ENCODE assay signal across 11 cellular contexts in the genomic region with DNA sequence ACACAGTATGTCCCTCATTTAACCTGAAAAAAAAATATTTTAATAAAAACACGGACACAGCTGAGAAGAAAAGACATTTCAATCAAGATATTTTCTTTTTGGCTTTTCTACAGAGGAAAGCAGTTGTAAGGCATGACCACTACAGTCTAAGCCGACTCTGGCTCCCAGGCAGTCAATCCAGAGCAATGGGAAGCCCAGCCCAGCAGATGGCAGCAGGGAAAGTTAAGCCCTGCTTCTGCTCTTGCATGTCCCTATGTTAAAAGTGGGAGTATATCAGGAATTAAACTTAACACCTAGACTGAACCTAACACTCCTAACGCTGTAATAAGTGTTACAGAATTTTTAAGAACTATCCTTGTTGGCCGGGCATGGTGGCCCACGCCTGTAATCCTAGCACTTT. TPM values are rescaled to one million over a fixed set of nuclear protein-coding genes. Genes with fewer than 3 reads are reported as not detected.
A peak's percentile ranks its signal among the peaks of the same experiment; 100 is the strongest.
DNase-seq lines count a peak whose midpoint lies in the region; ATAC-seq and TF ChIP-seq lines count a peak whose summit lies in the region.
"Had no signal": no experiment of that assay in that cellular context is flagged by ENCODE, and none has a peak within 500 bp of the region (broad histone marks: within the 10 kb centered on the region; RNA-seq: fewer than 3 reads in every experiment).

No MANE protein-coding gene starts in this region.

- peaks cover 2 to 6% (median 3%) of the 10 kb centered on the region in 3 donors for H3K4me1 ChIP-seq in skeletal muscle tissue (ENCODE audit: control insufficient read depth in 3 of 3, insufficient read depth in 3 of 3, low read length in 3 of 3)

- H3K36me3 Mint-ChIP-seq in activated CD4-positive, alpha-beta T cell treated with anti-CD3 and anti-CD28 coated beads for 36 hours (ENCODE audit: low read depth) = peaks cover 44% of the 10 kb centered on the region

- no peaks in the 10 kb centered on the region for H3K27me3 ChIP-seq in skeletal muscle tissue (ENCODE audit: control insufficient read depth in 3 of 3, insufficient read depth in 3 of 3, low read length in 3 of 3)
- H3K27me3 ChIP-seq: tibial artery had no signal

- ATAC-seq in activated CD4-positive, alpha-beta T cell treated with anti-CD3 and anti-CD28 coated beads for 36 hours = no peak
- ATAC-seq in GM18868 (IDR thresholded peaks at IDR 0.05; ENCODE audit: unreplicated experiment) (no peak), HG03378 (IDR thresholded peaks at IDR 0.05; ENCODE audit: unreplicated experiment) (no peak)

- CTCF ChIA-PET in activated CD4-positive, alpha-beta T cell treated with anti-CD3 and anti-CD28 coated beads for 36 hours (lab: Charles Lee) = no interaction called here

- no peaks in the 10 kb centered on the region for H3K27me3 Mint-ChIP-seq in activated CD4-positive, alpha-beta T cell treated with anti-CD3 and anti-CD28 coated beads for 36 hours
- H3K27me3 Mint-ChIP-seq: central memory CD8-positive, alpha-beta T cell had no signal

- H3K9me3 Mint-ChIP-seq in activated CD4-positive, alpha-beta T cell treated with anti-CD3 and anti-CD28 coated beads for 36 hours (ENCODE audit: low read depth) = no peaks in the 10 kb centered on the region
- H3K9me3 Mint-ChIP-seq: central memory CD8-positive, alpha-beta T cell had no signal

- H3K36me3 ChIP-seq in skeletal muscle tissue (ENCODE audit: control insufficient read depth in 3 of 3, insufficient read depth in 3 of 3, low read length in 3 of 3) = peaks cover 25 to 44% (median 31%) of the 10 kb centered on the region in 3 donors

- peak; percentile 62 for TF ChIP-seq CTCF in foreskin fibroblast (IDR thresholded peaks at IDR 0.05; ENCODE audit: low read depth, low read length)

- no peak overlapping the region for H3K27ac Mint-ChIP-seq in activated CD4-positive, alpha-beta T cell treated with anti-CD3 and anti-CD28 coated beads for 36 hours

- POLR2A ChIA-PET in activated CD4-positive, alpha-beta T cell treated with anti-CD3 and anti-CD28 coated beads for 36 hours (lab: Charles Lee) = no interaction called here

- H3K4me3 ChIP-seq in foreskin fibroblast (ENCODE audit: low read depth in 1 of 2, low read length in 2 of 2) = no peak overlapping the region
- no peak overlapping the region for H3K4me3 ChIP-seq in skeletal muscle tissue (ENCODE audit: low read length in 3 of 3)
- H3K4me3 ChIP-seq: tibial artery had no signal

- H3K4me3 Mint-ChIP-seq in activated CD4-positive, alpha-beta T cell treated with anti-CD3 and anti-CD28 coated beads for 36 hours = no peak overlapping the region
- H3K4me3 Mint-ChIP-seq: central memory CD8-positive, alpha-beta T cell had no signal

- peak; percentile 31 for DNase-seq in activated CD4-positive, alpha-beta T cell treated with anti-CD3 and anti-CD28 coated beads for 36 hours
- DNase-seq in activated CD4-positive, alpha-beta T cell treated with anti-CD3 and anti-CD28 coated beads for 4 hours = no peak
- DNase-seq in RKO (ENCODE audit: low spot score) = peak; percentile 45
- DNase-seq in foreskin fibroblast = peak in 1 of 2 donors; percentile 37
- DNase-seq in NCI-H1105 treated with DMSO at 0.1 percent for 48 hours (lab: John Stamatoyannopoulos, UW) = no peak
- DNase-seq: DMS79 treated with DMSO at 0.1 percent for 48 hours, tibial artery had no signal

- no peaks in the 10 kb centered on the region for H3K4me1 Mint-ChIP-seq in activated CD4-positive, alpha-beta T cell treated with anti-CD3 and anti-CD28 coated beads for 36 hours
- H3K4me1 Mint-ChIP-seq: central memory CD8-positive, alpha-beta T cell had no signal

- no peak overlapping the region for H3K9ac ChIP-seq in skeletal muscle tissue (ENCODE audit: low read depth in 1 of 3, low read length in 3 of 3)

- intact Hi-C loops in activated CD4-positive, alpha-beta T cell treated with anti-CD3 and anti-CD28 coated beads for 36 hours (cut with DNase I, micrococcal nuclease) = no loop called here

- H3K9me3 ChIP-seq in skeletal muscle tissue (ENCODE audit: control insufficient read depth in 3 of 3, low read length in 3 of 3) = no peaks in the 10 kb centered on the region
- H3K9me3 ChIP-seq: tibial artery had no signal

- peak overlapping the region; percentile 33 for H3K27ac ChIP-seq in skeletal muscle tissue (ENCODE audit: low read depth, low read length)
- H3K27ac ChIP-seq: tibial artery had no signal

RNA-seq across cellular contexts. Expression of a gene that starts 19.5 kb away (rescaled TPM):
- under 1 TPM; 0.25 to 0.40 TPM for total RNA-seq in activated CD4-positive, alpha-beta T cell treated with anti-CD3 and anti-CD28 coated beads for 36 hours
- 0.52 TPM for total RNA-seq in skeletal muscle tissue

RNA-seq across cellular contexts. Expression of a gene that starts 19.7 kb away (rescaled TPM):
- total RNA-seq in activated CD4-positive, alpha-beta T cell treated with anti-CD3 and anti-CD28 coated beads for 36 hours = 100 to 1,000 TPM; 138 to 147 TPM
- 55.8 TPM for total RNA-seq in skeletal muscle tissue

Comparison
In these comparisons a context has a peak if more than half of its experiments do, and no peak if none do; other contexts are left out.
1. DNase-seq: peak in activated CD4-positive, alpha-beta T cell treated with anti-CD3 and anti-CD28 coated beads for 36 hours (single experiment) and RKO (single experiment); none in activated CD4-positive, alpha-beta T cell treated with anti-CD3 and anti-CD28 coated beads for 4 hours (0 of 2) and NCI-H1105 treated with DMSO at 0.1 percent for 48 hours (single experiment).